ENCODE assay signal across 8 cellular contexts in the genomic region with DNA sequence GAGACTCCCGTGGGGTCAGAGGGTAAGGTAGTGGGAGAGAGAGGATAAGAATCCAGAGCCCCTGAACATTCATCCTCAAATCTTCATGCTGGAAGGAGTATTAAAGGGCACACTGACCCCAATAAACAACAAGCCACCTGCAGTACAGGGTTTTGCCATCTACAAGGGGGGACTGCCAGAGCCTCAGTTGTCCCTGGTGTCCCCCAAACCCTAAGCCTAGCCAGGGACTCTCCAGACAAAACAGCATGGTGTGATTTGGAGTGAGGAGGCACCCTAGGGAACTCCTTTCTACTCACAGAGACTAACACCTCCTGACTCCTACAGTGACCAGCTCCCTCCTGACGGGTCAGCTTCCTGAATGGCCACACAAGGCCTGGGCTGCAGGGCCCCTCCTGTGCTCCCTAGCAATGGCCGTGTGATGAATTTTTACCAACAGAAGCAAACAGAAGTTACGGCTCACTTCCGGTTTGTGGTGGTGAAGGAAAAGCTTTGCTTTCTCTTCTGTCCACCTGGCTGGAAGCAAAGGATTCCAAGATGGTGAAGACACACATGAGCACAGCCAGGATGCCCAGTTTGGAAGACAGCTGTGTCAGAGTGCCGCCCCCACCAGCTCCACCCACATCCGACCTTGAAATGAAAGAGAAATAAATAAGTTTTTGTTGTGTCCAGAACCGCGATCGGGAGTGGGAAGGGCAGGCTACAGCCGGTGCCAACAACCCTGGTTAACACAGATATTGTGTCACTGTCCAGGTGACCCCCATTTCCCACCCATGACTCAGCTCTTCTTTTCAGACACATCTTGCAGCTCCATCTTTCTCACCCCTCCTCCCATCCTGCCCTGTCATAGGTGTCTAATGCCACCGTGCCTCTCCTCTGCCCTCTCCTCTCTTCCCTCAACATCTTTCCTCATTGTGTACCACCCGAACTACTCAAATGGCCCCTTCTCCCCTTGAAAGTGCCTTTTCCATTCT.
DNase-seq lines count a peak whose midpoint lies in the region; ATAC-seq and TF ChIP-seq lines count a peak whose summit lies in the region.

No MANE protein-coding gene starts in this region.

- peak overlapping the region; percentile 74 for H3K27ac Mint-ChIP-seq in activated naive CD8-positive, alpha-beta T cell treated with anti-CD3 and anti-CD28 coated beads, Interleukin-2, amount 10 ng/mL, durations not matched to agents 7 days and 5 days
- H3K27ac Mint-ChIP-seq in naive thymus-derived CD8-positive, alpha-beta T cell = peak overlapping the region in 6 of 10 donors; percentile 1 to 75 (median 28)

- no peak for TF ChIP-seq CTCF in GM10266 (IDR thresholded peaks at IDR 0.05; ENCODE audit: control insufficient read depth, insufficient read depth, low read depth, missing control alignments)

- peaks cover 4% of the 10 kb centered on the region for H3K4me1 Mint-ChIP-seq in activated naive CD8-positive, alpha-beta T cell treated with anti-CD3 and anti-CD28 coated beads, Interleukin-2, amount 10 ng/mL, durations not matched to agents 7 days and 5 days
- H3K4me1 Mint-ChIP-seq in naive thymus-derived CD8-positive, alpha-beta T cell = peaks cover 4 to 9% (median 5%) of the 10 kb centered on the region in 4 donors

- peak; percentile 67 for DNase-seq in Daoy (ENCODE audit: low read depth)
- DNase-seq in M059J (ENCODE audit: low read depth) = peak; percentile 88
- DNase-seq in activated naive CD8-positive, alpha-beta T cell treated with anti-CD3 and anti-CD28 coated beads, Interleukin-2, amount 10 ng/mL, durations not matched to agents 7 days and 5 days = peak; percentile 32
- DNase-seq in naive thymus-derived CD8-positive, alpha-beta T cell = no peak
- no peak for DNase-seq in GM10266 (ENCODE audit: extremely low spot score)
- DNase-seq in HCEC 1CT = no peak
- no peak for DNase-seq in glomerular visceral epithelial cell (ENCODE audit: extremely low spot score)

- H3K4me3 Mint-ChIP-seq in activated naive CD8-positive, alpha-beta T cell treated with anti-CD3 and anti-CD28 coated beads, Interleukin-2, amount 10 ng/mL, durations not matched to agents 7 days and 5 days = peak overlapping the region; percentile 52
- peak overlapping the region; percentile 56 to 79 (median 74) for H3K4me3 Mint-ChIP-seq in naive thymus-derived CD8-positive, alpha-beta T cell

- ATAC-seq in activated naive CD8-positive, alpha-beta T cell treated with anti-CD3 and anti-CD28 coated beads, Interleukin-2, amount 10 ng/mL, durations not matched to agents 7 days and 5 days (ENCODE audit: low read depth) = peak; percentile 46
- no peak for ATAC-seq in naive thymus-derived CD8-positive, alpha-beta T cell
- ATAC-seq in GM21717 (IDR thresholded peaks at IDR 0.05; ENCODE audit: unreplicated experiment) = no peak

- no peaks in the 10 kb centered on the region for H3K9me3 Mint-ChIP-seq in activated naive CD8-positive, alpha-beta T cell treated with anti-CD3 and anti-CD28 coated beads, Interleukin-2, amount 10 ng/mL, durations not matched to agents 7 days and 5 days
- H3K9me3 Mint-ChIP-seq in naive thymus-derived CD8-positive, alpha-beta T cell = no peaks in the 10 kb centered on the region

- peaks cover 4% of the 10 kb centered on the region for H3K27me3 Mint-ChIP-seq in activated naive CD8-positive, alpha-beta T cell treated with anti-CD3 and anti-CD28 coated beads, Interleukin-2, amount 10 ng/mL, durations not matched to agents 7 days and 5 days
- H3K27me3 Mint-ChIP-seq in naive thymus-derived CD8-positive, alpha-beta T cell = peaks cover 0 to 2% (median 0%) of the 10 kb centered on the region in 5 donors

- POLR2A ChIA-PET in activated naive CD8-positive, alpha-beta T cell treated with anti-CD3 and anti-CD28 coated beads, Interleukin-2, amount 10 ng/mL, durations not matched to agents 7 days and 5 days (lab: Charles Lee) = no interaction called here
- POLR2A ChIA-PET in naive thymus-derived CD8-positive, alpha-beta T cell (lab: Charles Lee) = no interaction called here

- no peaks in the 10 kb centered on the region for H3K36me3 Mint-ChIP-seq in activated naive CD8-positive, alpha-beta T cell treated with anti-CD3 and anti-CD28 coated beads, Interleukin-2, amount 10 ng/mL, durations not matched to agents 7 days and 5 days
- H3K36me3 Mint-ChIP-seq in naive thymus-derived CD8-positive, alpha-beta T cell = no peaks in the 10 kb centered on the region

Comparison
In these comparisons a context has a peak if more than half of its experiments do, and no peak if none do; other contexts are left out.
1. DNase-seq: peak in Daoy (single experiment), M059J (single experiment) and activated naive CD8-positive, alpha-beta T cell treated with anti-CD3 and anti-CD28 coated beads, Interleukin-2, amount 10 ng/mL, durations not matched to agents 7 days and 5 days (single experiment); none in naive thymus-derived CD8-positive, alpha-beta T cell (0 of 10), GM10266 (single experiment), HCEC 1CT (single experiment) and glomerular visceral epithelial cell (single experiment).